9 cellular contexts compared by ENCODE assay signal in genomic region chr12:6928703-6929407, GRCh38. TPM values are rescaled to one million over a fixed set of nuclear protein-coding genes. Genes with fewer than 3 reads are reported as not detected.
A peak's percentile ranks its signal among the peaks of the same experiment; 100 is the strongest.
DNase-seq lines count a peak whose midpoint lies in the region; ATAC-seq and TF ChIP-seq lines count a peak whose summit lies in the region.
"Had no signal": no experiment of that assay in that cellular context is flagged by ENCODE, and none has a peak within 500 bp of the region (broad histone marks: within the 10 kb centered on the region; RNA-seq: fewer than 3 reads in every experiment).

No MANE protein-coding gene starts in this region.

- H3K36me3 ChIP-seq in HCT116 (ENCODE audit: control insufficient read depth in 1 of 2, insufficient read depth in 2 of 2, low read length in 2 of 2) (peaks cover 2 to 13% of the 10 kb centered on the region in 2 experiments; a peak in 2 of 4 replicates), skeletal muscle tissue (ENCODE audit: control insufficient read depth in 3 of 3, insufficient read depth in 3 of 3, low read length in 3 of 3) (peaks cover 0 to 4% (median 3%) of the 10 kb centered on the region in 3 donors)

- POLR2A ChIA-PET in HCT116 (lab: Charles Lee) (interaction anchor here (5.1 kb wide), 1 partner anchor 16 kb away, joined by 96 read pairs; the partner anchor contains the start of genes C12orf57 and RNU7-1), WTC11 (lab: Charles Lee) (interaction anchor here (1.0 to 2.0 kb wide), 4 partner anchors 9 to 60 kb away, joined by 3 to 8 read pairs (median 6); partner anchors contain the start of genes C12orf57 and RNU7-1), GM10248 (lab: Yijun Ruan, JAX) (interaction anchor here (1.1 to 1.6 kb wide), 3 partner anchors 9 to 62 kb away, joined by 4 to 10 read pairs (median 6); partner anchors contain the start of genes C12orf57, RNU7-1 and TPI1)

- intact Hi-C loops in HCT116 (cut with micrococcal nuclease) (loop anchor here (5.0 kb wide), 1 partner anchor 57 kb away; the partner anchor contains the start of gene SPSB2), left cardiac atrium (cut with DNase I) (no loop called here)

- H3K4me3 ChIP-seq in HCT116 (replicated peaks in 1 of 2; ENCODE audit: low read depth in 1 of 2, low read length in 2 of 2) (peak overlapping the region; percentile 79 to 92), skeletal muscle tissue (ENCODE audit: low read length in 3 of 3) (peak overlapping the region; percentile 75 to 79 (median 78))

- H3K36me3 Mint-ChIP-seq in WTC11: peaks cover 13% of the 10 kb centered on the region

- RAD21 ChIA-PET in HCT116 (lab: Charles Lee; ENCODE audit: low non-redundant PET in 1 of 2, low total read pairs in 2 of 2, uncharacterized antibody in 2 of 2, unreplicated experiment in 2 of 2): no interaction called here

- peaks cover 61% of the 10 kb centered on the region for H3K79me2 ChIP-seq in HCT116 (ENCODE audit: insufficient read depth, low read length)

- H3K9me2 ChIP-seq in HCT116 (ENCODE audit: insufficient read depth): no peaks in the 10 kb centered on the region

- ATAC-seq in HCT116 (no peak), WTC11 (no peak), left cardiac atrium (no peak), GM18873 (IDR thresholded peaks at IDR 0.05; ENCODE audit: low FRiP score, unreplicated experiment) (no peak), GM21529 (IDR thresholded peaks at IDR 0.05; ENCODE audit: unreplicated experiment) (no peak)

- H3K27ac ChIP-seq in HCT116 (ENCODE audit: low read depth, low read length): peak overlapping the region; percentile 71
- peak overlapping the region; percentile 89 for H3K27ac ChIP-seq in skeletal muscle tissue (ENCODE audit: low read depth, low read length)

- CTCF ChIA-PET in HCT116 (lab: Charles Lee) (interaction anchor here (0.7 kb wide), 1 partner anchor 9 kb away, joined by 3 read pairs; no protein-coding TSS in a partner anchor), WTC11 (lab: Charles Lee) (interaction anchor here (0.9 to 6.6 kb wide), 8 partner anchors 8 to 90 kb away, joined by 3 to 93 read pairs (median 8); partner anchors contain the start of genes C12orf57, ENO2, LPCAT3 and RNU7-1), GM10248 (lab: Yijun Ruan, JAX) (interaction anchor here (0.6 to 2.2 kb wide), 9 partner anchors 9 to 179 kb away, joined by 3 to 17 read pairs (median 3); no protein-coding TSS in a partner anchor)

- H3K27me3 ChIP-seq in HCT116 (ENCODE audit: insufficient read depth, low read length) (no peaks in the 10 kb centered on the region), skeletal muscle tissue (ENCODE audit: control insufficient read depth in 3 of 3, insufficient read depth in 3 of 3, low read length in 3 of 3) (no peaks in the 10 kb centered on the region)

- H3K4me1 ChIP-seq in HCT116 (ENCODE audit: control insufficient read depth in 1 of 2, insufficient read depth in 2 of 2, low read length in 2 of 2) (peaks cover 25 to 52% of the 10 kb centered on the region in 2 experiments), skeletal muscle tissue (ENCODE audit: control insufficient read depth in 3 of 3, insufficient read depth in 3 of 3, low read length in 3 of 3) (peaks cover 51 to 63% (median 60%) of the 10 kb centered on the region in 3 donors)

- H3K4me1 Mint-ChIP-seq in WTC11: peaks cover 58% of the 10 kb centered on the region

- BruUV-seq in HCT116 (replicated peaks; lab: Mats Ljungman, UMichigan): no TSS peak

- no peaks in the 10 kb centered on the region for H3K27me3 Mint-ChIP-seq in WTC11 (ENCODE audit: low read depth)

- TF ChIP-seq RAD21 in HCT116 (IDR thresholded peaks at IDR 0.05; ENCODE audit: low read depth): no peak

- DNase-seq in HCT116 (ENCODE audit: low read depth, low spot score) (no peak), WTC11 (ENCODE audit: low spot score) (no peak), left cardiac atrium (peak; percentile 35), GM10248 (ENCODE audit: extremely low spot score) (no peak), SHP77 treated with DMSO at 0.1 percent for 48 hours (lab: John Stamatoyannopoulos, UW) (no peak)

- peak overlapping the region; percentile 93 for H3K4me2 ChIP-seq in HCT116 (ENCODE audit: low read length)

- peak overlapping the region; percentile 96 for H3K9ac ChIP-seq in HCT116 (ENCODE audit: low read length)
- H3K9ac ChIP-seq in skeletal muscle tissue (ENCODE audit: low read depth in 1 of 3, low read length in 3 of 3): peak overlapping the region; percentile 81 to 88 (median 86)

- TF ChIP-seq CTCF in HCT116 (IDR thresholded peaks at IDR 0.05 in 2 of 3, conservative IDR thresholded peaks at IDR 0.05 in 1 of 3; ENCODE audit: borderline replicate concordance in 1 of 3, insufficient read depth in 1 of 3, low read depth in 2 of 3, low read length in 2 of 3) (no peak), WTC11 (IDR thresholded peaks at IDR 0.05) (no peak), GM10248 (IDR thresholded peaks at IDR 0.05; ENCODE audit: control extremely low read depth, extremely low read depth, low read depth, missing control alignments) (no peak)

- no peak overlapping the region for H2AFZ ChIP-seq in HCT116 (ENCODE audit: low read depth, low read length, poor library complexity, severe bottlenecking)

- H3K27ac Mint-ChIP-seq in WTC11: peak overlapping the region; percentile 75

- no peaks in the 10 kb centered on the region for H4K20me1 ChIP-seq in HCT116 (ENCODE audit: insufficient read depth)

- H3K9me3 Mint-ChIP-seq in WTC11: no peaks in the 10 kb centered on the region

- H3K9me3 ChIP-seq in HCT116 (ENCODE audit: control insufficient read depth in 1 of 2, insufficient read depth in 1 of 2, low read depth in 1 of 2, low read length in 2 of 2) (no peaks in the 10 kb centered on the region), skeletal muscle tissue (ENCODE audit: control insufficient read depth in 3 of 3, low read length in 3 of 3) (no peaks in the 10 kb centered on the region)

- TF ChIP-seq POLR2A in HCT116 (IDR thresholded peaks at IDR 0.05; ENCODE audit: borderline replicate concordance, extremely low read depth, insufficient read depth, insufficient read length): peak; percentile 13

- peak overlapping the region; percentile 94 for H3K4me3 Mint-ChIP-seq in WTC11

TF ChIP-seq in HCT116, 20 proteins besides CTCF, POLR2A, EP300 and RAD21 (continues in another document):
- TF ChIP-seq FOSL1 (IDR thresholded peaks at IDR 0.05; ENCODE audit: low read depth) (no peak), ZNF274 (IDR thresholded peaks at IDR 0.05; ENCODE audit: low read depth, low read length) (no peak), ELF1 (IDR thresholded peaks at IDR 0.05; ENCODE audit: borderline replicate concordance, low read depth) (no peak), POLR2AphosphoS5 (IDR thresholded peaks at IDR 0.05; ENCODE audit: low read depth, low read length) (no peak), EGR1 (IDR thresholded peaks at IDR 0.05; ENCODE audit: low read depth) (no peak), SIN3A (IDR thresholded peaks at IDR 0.05; ENCODE audit: low read depth) (no peak), EZH2phosphoT487 (IDR thresholded peaks at IDR 0.05; ENCODE audit: borderline replicate concordance) (no peak), SP1 (IDR thresholded peaks at IDR 0.05; ENCODE audit: low read depth) (no peak), CEBPB (IDR thresholded peaks at IDR 0.05; ENCODE audit: low read depth) (no peak), SRF (IDR thresholded peaks at IDR 0.05; ENCODE audit: low read depth) (no peak), ATF3 (IDR thresholded peaks at IDR 0.05) (no peak)

TF ChIP-seq in WTC11, 78 proteins besides CTCF, POLR2A, EP300 and RAD21 (continues in another document):
- TF ChIP-seq NR1H2 (CRISPR knock-in tag; IDR thresholded peaks at IDR 0.05) (no peak), ZNF263 (CRISPR knock-in tag; IDR thresholded peaks at IDR 0.05; ENCODE audit: low read depth) (no peak), MXD4 (CRISPR knock-in tag; IDR thresholded peaks at IDR 0.05; ENCODE audit: borderline replicate concordance) (no peak), ZMAT4 (CRISPR knock-in tag; IDR thresholded peaks at IDR 0.05) (no peak), ZBTB21 (CRISPR knock-in tag; IDR thresholded peaks at IDR 0.05; ENCODE audit: borderline replicate concordance) (no peak), USF1 (CRISPR knock-in tag; IDR thresholded peaks at IDR 0.05) (no peak), ERG (CRISPR knock-in tag; IDR thresholded peaks at IDR 0.05) (no peak)

RNA-seq across cellular contexts. Expression of gene ATN1, which starts 1.1 kb away (rescaled TPM):
- total RNA-seq in HCT116 (2021; ENCODE audit: unreplicated experiment) (104 TPM), WTC11 (2021) (80.0 to 87.1 TPM (median 80.5 TPM) in 3 replicates), left cardiac atrium (10 to 100 TPM; 75.3 to 83.1 TPM), skeletal muscle tissue (7.3 TPM)
- polyA plus RNA-seq in HCT116 (2012): 82.2 and 91.6 TPM in 2 replicates

RNA-seq across cellular contexts. Expression of gene ENO2, which starts 14.5 kb away (rescaled TPM):
- total RNA-seq in HCT116 (2021; ENCODE audit: unreplicated experiment): 117 TPM
- 312 and 352 TPM in 2 replicates for polyA plus RNA-seq in HCT116 (2012)
- total RNA-seq in WTC11 (2021): 118 to 170 TPM (median 165 TPM) in 3 replicates
- 10 to 100 TPM; 12.8 to 24.9 TPM for total RNA-seq in left cardiac atrium
- total RNA-seq in skeletal muscle tissue: 2.6 TPM

RNA-seq across cellular contexts. Expression of gene RNU7-1, which starts 14.8 kb away (rescaled TPM):
- total RNA-seq in HCT116 (2021; ENCODE audit: unreplicated experiment) (not detected), WTC11 (2021) (not detected in 3 replicates), left cardiac atrium (not detected), skeletal muscle tissue (not detected)
- polyA plus RNA-seq in HCT116 (2012): not detected in 2 replicates
- total RNA-seq: SK-MEL-5 had no signal

RNA-seq across cellular contexts. Expression of gene C12orf57, which starts 15.0 kb away (rescaled TPM):
- total RNA-seq in HCT116 (2021; ENCODE audit: unreplicated experiment) (202 TPM), WTC11 (2021) (158 to 181 TPM (median 172 TPM) in 3 replicates), left cardiac atrium (100 to 1,000 TPM; 249 to 282 TPM), skeletal muscle tissue (205 TPM)
- polyA plus RNA-seq in HCT116 (2012): 409 and 485 TPM in 2 replicates

RNA-seq across cellular contexts. Expression of gene PTPN6, which starts 22.3 kb away (rescaled TPM):
- 47.7 TPM for total RNA-seq in HCT116 (2021; ENCODE audit: unreplicated experiment)
- 63.9 and 64.2 TPM in 2 replicates for polyA plus RNA-seq in HCT116 (2012)
- total RNA-seq in WTC11 (2021): 27.1 to 34.7 TPM (median 34.5 TPM) in 3 replicates
- 10 to 100 TPM; 13.0 to 18.9 TPM for total RNA-seq in left cardiac atrium
- 7.8 TPM for total RNA-seq in skeletal muscle tissue
- total RNA-seq: SK-MEL-5 had no signal
